ENCODE assay signal across 1 cellular context in genomic region chr3:177622520-177622919, GRCh38.
TF ChIP-seq lines count a peak whose summit lies in the region.

No MANE protein-coding gene starts in this region.

TF ChIP-seq in GM12878, 131 proteins besides CTCF, POLR2A, EP300 and RAD21 (continued from another document):
- TF ChIP-seq MXI1 (IDR thresholded peaks at IDR 0.05; ENCODE audit: low read depth, low read length) = no peak
